ENCODE assay signal across 1 cellular context in genomic region chr20:36480456-36481048, GRCh38.
TF ChIP-seq lines count a peak whose summit lies in the region.

No MANE protein-coding gene starts in this region.

TF ChIP-seq in liver, 16 proteins besides CTCF, POLR2A, EP300 and RAD21 (continued from another document):
- TF ChIP-seq, protein P1, sequence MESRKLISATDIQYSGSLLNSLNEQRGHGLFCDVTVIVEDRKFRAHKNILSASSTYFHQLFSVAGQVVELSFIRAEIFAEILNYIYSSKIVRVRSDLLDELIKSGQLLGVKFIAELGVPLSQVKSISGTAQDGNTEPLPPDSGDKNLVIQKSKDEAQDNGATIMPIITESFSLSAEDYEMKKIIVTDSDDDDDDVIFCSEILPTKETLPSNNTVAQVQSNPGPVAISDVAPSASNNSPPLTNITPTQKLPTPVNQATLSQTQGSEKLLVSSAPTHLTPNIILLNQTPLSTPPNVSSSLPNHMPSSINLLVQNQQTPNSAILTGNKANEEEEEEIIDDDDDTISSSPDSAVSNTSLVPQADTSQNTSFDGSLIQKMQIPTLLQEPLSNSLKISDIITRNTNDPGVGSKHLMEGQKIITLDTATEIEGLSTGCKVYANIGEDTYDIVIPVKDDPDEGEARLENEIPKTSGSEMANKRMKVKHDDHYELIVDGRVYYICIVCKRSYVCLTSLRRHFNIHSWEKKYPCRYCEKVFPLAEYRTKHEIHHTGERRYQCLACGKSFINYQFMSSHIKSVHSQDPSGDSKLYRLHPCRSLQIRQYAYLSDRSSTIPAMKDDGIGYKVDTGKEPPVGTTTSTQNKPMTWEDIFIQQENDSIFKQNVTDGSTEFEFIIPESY (IDR thresholded peaks at IDR 0.05): no peak
- TF ChIP-seq SP1 (IDR thresholded peaks at IDR 0.05) (no peak), JUND (IDR thresholded peaks at IDR 0.05) (no peak)
- TF ChIP-seq, protein P2, sequence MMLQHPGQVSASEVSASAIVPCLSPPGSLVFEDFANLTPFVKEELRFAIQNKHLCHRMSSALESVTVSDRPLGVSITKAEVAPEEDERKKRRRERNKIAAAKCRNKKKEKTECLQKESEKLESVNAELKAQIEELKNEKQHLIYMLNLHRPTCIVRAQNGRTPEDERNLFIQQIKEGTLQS (IDR thresholded peaks at IDR 0.05): no peak
